13 cellular contexts compared by ENCODE assay signal in genomic region chr9:35562895-35563746, GRCh38. TPM values are rescaled to one million over a fixed set of nuclear protein-coding genes. Genes with fewer than 3 reads are reported as not detected.
A peak's percentile ranks its signal among the peaks of the same experiment; 100 is the strongest.
DNase-seq lines count a peak whose midpoint lies in the region; ATAC-seq, FAIRE-seq and TF ChIP-seq lines count a peak whose summit lies in the region.
"Had no signal": no experiment of that assay in that cellular context is flagged by ENCODE, and none has a peak within 500 bp of the region (broad histone marks: within the 10 kb centered on the region; RNA-seq: fewer than 3 reads in every experiment).

No MANE protein-coding gene starts in this region.

- CTCF ChIA-PET in A673 (lab: Charles Lee), result no interaction called here

- 94% methylated on average over 19 of the region's 19 CpGs for WGBS in HUES64
- WGBS in small intestine, 3 donors, result 76 to 84% (median 80%) methylated on average over 19 of the region's 19 CpGs

- H3K4me3 ChIP-seq in HUES64 (ENCODE audit: low read length) (no peak overlapping the region), bronchial epithelial cell (ENCODE audit: low read depth, low read length) (no peak overlapping the region), kidney (ENCODE audit: low read length in 2 of 2) (peak overlapping the region in 1 of 2 donors; percentile 56), small intestine (ENCODE audit: low read depth in 1 of 2, low read length in 2 of 2) (no peak overlapping the region), A673 (ENCODE audit: low read depth, low read length, poor library complexity, severe bottlenecking) (no peak overlapping the region)
- H3K4me3 ChIP-seq: MG63, SK-N-MC had no signal

- TF ChIP-seq CTCF in bronchial epithelial cell (IDR thresholded peaks at IDR 0.05; ENCODE audit: insufficient read depth, low read length, severe bottlenecking) (no peak), kidney (IDR thresholded peaks at IDR 0.05; ENCODE audit: borderline replicate concordance, extremely low read depth, insufficient read depth) (no peak), A673 (conservative IDR thresholded peaks at IDR 0.05; ENCODE audit: low read depth, low read length) (no peak)

- intact Hi-C loops in kidney (cut with DNase I), result no loop called here
- intact Hi-C loops in A673 (cut with micrococcal nuclease; ENCODE audit: unreplicated experiment), result no loop called here

- DNase-seq in bronchial epithelial cell (ENCODE audit: low read depth), result peak; percentile 25
- no peak for DNase-seq in kidney
- peak; percentile 5 for DNase-seq in small intestine
- DNase-seq in SW 1271 (lab: John Stamatoyannopoulos, UW), result no peak
- no peak for DNase-seq in A673 (ENCODE audit: low spot score)
- DNase-seq: MG63, NCI-H748 treated with DMSO at 0.1 percent for 48 hours had no signal

- BruUV-seq in A673 (replicated peaks; lab: Mats Ljungman, UMichigan), result no TSS peak

- H3K36me3 ChIP-seq in HUES64 (ENCODE audit: insufficient read depth, low read length) (peaks cover 7% of the 10 kb centered on the region; the same call in 1 of the 2 replicates), bronchial epithelial cell (ENCODE audit: control insufficient read depth, insufficient read depth, low read length) (peaks cover 10% of the 10 kb centered on the region), kidney (ENCODE audit: control insufficient read depth in 1 of 2, insufficient read depth in 2 of 2, low read length in 2 of 2) (peaks cover 7 to 10% of the 10 kb centered on the region in 2 donors), small intestine (ENCODE audit: control insufficient read depth in 2 of 2, insufficient read depth in 2 of 2, low read length in 2 of 2) (no peaks in the 10 kb centered on the region), A673 (ENCODE audit: insufficient read depth, low read length, poor library complexity, severe bottlenecking) (peaks cover 2% of the 10 kb centered on the region)

- H3K9me3 ChIP-seq in HUES64 (ENCODE audit: insufficient read depth, low read depth, low read length), result no peaks in the 10 kb centered on the region
- no peaks in the 10 kb centered on the region for H3K9me3 ChIP-seq in kidney (ENCODE audit: control insufficient read depth in 1 of 2, low read length in 2 of 2)
- no peaks in the 10 kb centered on the region for H3K9me3 ChIP-seq in small intestine (ENCODE audit: control insufficient read depth, low read depth)
- no peaks in the 10 kb centered on the region for H3K9me3 ChIP-seq in A673 (ENCODE audit: low read depth, low read length, poor library complexity, severe bottlenecking)
- H3K9me3 ChIP-seq: MG63 had no signal

- H3K9ac ChIP-seq in HUES64 (ENCODE audit: low read depth, low read length) (peak overlapping the region; percentile 26; the same call in 1 of the 2 replicates), kidney (ENCODE audit: low read length in 2 of 2) (peak overlapping the region in 1 of 2 donors; percentile 54)

- FAIRE-seq in bronchial epithelial cell (lab: Jason Lieb, UNC), result peak; percentile 95
- FAIRE-seq in kidney (lab: Jason Lieb, UNC), result no peak
- no peak for FAIRE-seq in small intestine (lab: Jason Lieb, UNC)

- POLR2A ChIA-PET in A673 (lab: Charles Lee; ENCODE audit: low non-redundant PET), result no interaction called here

- H3K27ac ChIP-seq in HUES64 (ENCODE audit: low read depth, low read length) (no peak overlapping the region), kidney (ENCODE audit: low read depth in 2 of 2, low read length in 2 of 2) (peak overlapping the region; percentile 16 to 45), small intestine (ENCODE audit: low read depth in 1 of 2, low read length in 1 of 2) (peak overlapping the region in 1 of 2 donors; percentile 1), A673 (ENCODE audit: low read depth, low read length, poor library complexity, severe bottlenecking) (no peak overlapping the region)
- H3K27ac ChIP-seq: C4-2B, SK-N-MC had no signal

- ATAC-seq in HG02840 (IDR thresholded peaks at IDR 0.05; ENCODE audit: low FRiP score, unreplicated experiment) (no peak), HG03342 (IDR thresholded peaks at IDR 0.05; ENCODE audit: unreplicated experiment) (no peak)
- ATAC-seq: HCT116 had no signal

- 0 out of 2 replicates have a peak, but pooled peaks cover 3% of the 10 kb centered on the region for H3K4me1 ChIP-seq in HUES64 (ENCODE audit: insufficient read depth, low read length)
- H3K4me1 ChIP-seq in kidney (ENCODE audit: control insufficient read depth in 1 of 2, insufficient read depth in 1 of 2, low read depth in 1 of 2, low read length in 2 of 2), result peaks cover 8 to 14% of the 10 kb centered on the region in 2 donors
- H3K4me1 ChIP-seq in small intestine (ENCODE audit: control insufficient read depth in 2 of 2, insufficient read depth in 1 of 2, low read depth in 1 of 2, low read length in 1 of 2), result no peaks in the 10 kb centered on the region
- H3K4me1 ChIP-seq in A673 (ENCODE audit: insufficient read depth, low read length, poor library complexity, severe bottlenecking), result no peaks in the 10 kb centered on the region

- H3K27me3 ChIP-seq in HUES64 (ENCODE audit: insufficient read depth, low read length) (no peaks in the 10 kb centered on the region), bronchial epithelial cell (ENCODE audit: control insufficient read depth, insufficient read depth, low read length) (no peaks in the 10 kb centered on the region), small intestine (ENCODE audit: control insufficient read depth in 2 of 2, insufficient read depth in 2 of 2, low read length in 2 of 2) (no peaks in the 10 kb centered on the region), A673 (replicated peaks; ENCODE audit: insufficient read depth, low read depth, low read length, poor library complexity) (no peaks in the 10 kb centered on the region)
- H3K27me3 ChIP-seq: MG63 had no signal

RNA-seq across cellular contexts. Expression of gene TESK1, which starts 41.9 kb away (rescaled TPM):
- 12.2 TPM for polyA plus RNA-seq in HUES64 (2013, experiment 1 of 2)
- 9.6 TPM for polyA plus RNA-seq in HUES64 (2013, experiment 2 of 2)
- total RNA-seq in bronchial epithelial cell (6.6 and 8.2 TPM in 2 replicates), kidney (35.8 TPM), A673 (2021) (31.8 and 31.9 TPM in 2 replicates)
- polyA plus RNA-seq in kidney (ENCODE audit: insufficient read depth, low read depth, low replicate concordance) (34.6 TPM), small intestine (10 to 100 TPM; 22.4 to 53.0 (median 42.4) TPM)

RNA-seq across cellular contexts. Expression of gene CD72, which starts 55.1 kb away (rescaled TPM):
- 1.3 TPM for polyA plus RNA-seq in HUES64 (2013, experiment 1 of 2)
- polyA plus RNA-seq in HUES64 (2013, experiment 2 of 2), result 2.1 TPM
- 0.79 and 0.90 TPM in 2 replicates for total RNA-seq in bronchial epithelial cell
- 7.1 TPM for total RNA-seq in kidney
- polyA plus RNA-seq in kidney (ENCODE audit: insufficient read depth, low read depth, low replicate concordance), result 2.3 TPM
- polyA plus RNA-seq in small intestine, result 1 to 10 TPM in 2 of 3 donors, under 1 TPM in 1; 0.54 to 2.3 (median 1.6) TPM
- total RNA-seq in A673 (2021), result not detected in 2 replicates

Comparison
In these comparisons a context has a peak if more than half of its experiments do, and no peak if none do; other contexts are left out.
1. H3K27ac ChIP-seq: peak in kidney (2 of 2); none in HUES64 (single experiment) and A673 (single experiment).
2. DNase-seq: peak in bronchial epithelial cell (single experiment) and small intestine (single experiment); none in kidney (single experiment), SW 1271 (0 of 2) and A673 (single experiment).